ENCODE assay signal across 8 cellular contexts in genomic region chr13:52011690-52012511, GRCh38. TPM values are rescaled to one million over a fixed set of nuclear protein-coding genes. Genes with fewer than 3 reads are reported as not detected.
DNase-seq lines count a peak whose midpoint lies in the region; ATAC-seq and TF ChIP-seq lines count a peak whose summit lies in the region.

A gene with protein sequence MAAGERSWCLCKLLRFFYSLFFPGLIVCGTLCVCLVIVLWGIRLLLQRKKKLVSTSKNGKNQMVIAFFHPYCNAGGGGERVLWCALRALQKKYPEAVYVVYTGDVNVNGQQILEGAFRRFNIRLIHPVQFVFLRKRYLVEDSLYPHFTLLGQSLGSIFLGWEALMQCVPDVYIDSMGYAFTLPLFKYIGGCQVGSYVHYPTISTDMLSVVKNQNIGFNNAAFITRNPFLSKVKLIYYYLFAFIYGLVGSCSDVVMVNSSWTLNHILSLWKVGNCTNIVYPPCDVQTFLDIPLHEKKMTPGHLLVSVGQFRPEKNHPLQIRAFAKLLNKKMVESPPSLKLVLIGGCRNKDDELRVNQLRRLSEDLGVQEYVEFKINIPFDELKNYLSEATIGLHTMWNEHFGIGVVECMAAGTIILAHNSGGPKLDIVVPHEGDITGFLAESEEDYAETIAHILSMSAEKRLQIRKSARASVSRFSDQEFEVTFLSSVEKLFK (plus strand): TSS chr13:52012398. CDS start chr13:52012419, 21 bp downstream.

- ATAC-seq in GM18907 (IDR thresholded peaks at IDR 0.05; ENCODE audit: unreplicated experiment): peak; percentile 99
- peak; percentile 99 for ATAC-seq in HG03159 (IDR thresholded peaks at IDR 0.05; ENCODE audit: unreplicated experiment)

- peaks cover 0 to 33% (median 8%) of the 10 kb centered on the region in 7 donors for H3K27me3 ChIP-seq in spleen (replicated peaks in 1 of 7)

- peaks cover 0 to 20% (median 5%) of the 10 kb centered on the region in 6 donors for H3K36me3 ChIP-seq in spleen

- H3K9me3 Mint-ChIP-seq in immature natural killer cell: peaks cover 0 to 1% (median 0%) of the 10 kb centered on the region in 6 donors

- H3K4me3 ChIP-seq in AG04449 (ENCODE audit: low read depth, low read length) (peak within 1 kb of the TSS; percentile 96), WI38 (ENCODE audit: low read depth, low read length) (peak within 1 kb of the TSS; percentile 98), cardiac fibroblast (replicated peaks in 1 of 2; ENCODE audit: low read depth in 2 of 2, low read length in 2 of 2) (peak within 1 kb of the TSS; percentile 96 to 99), spleen (peak within 1 kb of the TSS; percentile 82 to 100 (median 98))

- no peak for TF ChIP-seq CTCF in AG04449 (IDR thresholded peaks at IDR 0.05; ENCODE audit: insufficient read depth, low read length, missing control alignments)
- no peak for TF ChIP-seq CTCF in WI38 (IDR thresholded peaks at IDR 0.05; ENCODE audit: low read depth, low read length)
- TF ChIP-seq CTCF in cardiac fibroblast (IDR thresholded peaks at IDR 0.05; ENCODE audit: low read depth, low read length): no peak
- TF ChIP-seq CTCF in spleen (IDR thresholded peaks at IDR 0.05 in 8 of 11, conservative IDR thresholded peaks at IDR 0.05 in 3 of 11): peak in 3 of 11 experiments; percentile 10 to 51 (median 26)

- POLR2A ChIA-PET in AG04449 (lab: Yijun Ruan, JAX): no interaction called here

- CTCF ChIA-PET in AG04449 (lab: Yijun Ruan, JAX): interaction anchor here (1.0 to 4.1 kb wide), 4 partner anchors 11 to 190 kb away, joined by 4 to 30 read pairs (median 4); partner anchors contain the start of gene NEK5

- intact Hi-C loops in spleen (cut with DNase I; ENCODE audit: low total_unique reads): loop anchor here (10.0 kb wide), 2 partner anchors 183 to 443 kb away; partner anchors contain the start of genes CKAP2 and VPS36

- peak in 1 of 3 donors; percentile 34 for TF ChIP-seq POLR2A in spleen (IDR thresholded peaks at IDR 0.05)

- peak within 1 kb of the TSS; percentile 89 to 97 (median 90) for H3K27ac Mint-ChIP-seq in immature natural killer cell

- peak within 1 kb of the TSS; percentile 97 to 100 (median 100) for H3K4me3 Mint-ChIP-seq in immature natural killer cell

- no peaks in the 10 kb centered on the region for H3K9me3 ChIP-seq in spleen

- 0 to 1% (median 1%) methylated on average over 26 to 79 of the region's 79 CpGs for WGBS in spleen, 5 donors

- H3K36me3 Mint-ChIP-seq in immature natural killer cell: peaks cover 0 to 5% (median 0%) of the 10 kb centered on the region in 3 donors

- peaks cover 20 to 37% of the 10 kb centered on the region in 2 donors for H3K4me1 Mint-ChIP-seq in immature natural killer cell

- DNase-seq in AG04449 (ENCODE audit: low read depth, low spot score) (peak; percentile 79), NCI-H2227 treated with DMSO at 0.1 percent for 48 hours (lab: John Stamatoyannopoulos, UW) (peak; percentile 92), cardiac fibroblast (ENCODE audit: low read depth in 2 of 2) (peak; percentile 98), immature natural killer cell (peak; percentile 99 to 100 (median 99)), spleen (peak; percentile 98)

- peaks cover 5 to 9% (median 6%) of the 10 kb centered on the region in 3 donors for H3K27me3 Mint-ChIP-seq in immature natural killer cell (ENCODE audit: low read depth in 3 of 3)

- peaks cover 17 to 49% (median 34%) of the 10 kb centered on the region in 6 donors for H3K4me1 ChIP-seq in spleen

- peak within 1 kb of the TSS; percentile 13 to 83 (median 70) for H3K27ac ChIP-seq in spleen

RNA-seq across cellular contexts. Expression of the gene that starts here (rescaled TPM):
- 10 to 100 TPM; 15.3 to 39.8 (median 20.1) TPM for polyA plus RNA-seq in immature natural killer cell
- 10 to 100 TPM; 23.1 to 32.2 (median 29.1) TPM for total RNA-seq in spleen
- polyA plus RNA-seq in spleen: 1 to 10 TPM; 3.0 to 7.8 (median 3.1) TPM

Comparison
In these comparisons a context has a peak if more than half of its experiments do, and no peak if none do; other contexts are left out.
1. Peak in every context shown above with its lines: DNase-seq, ATAC-seq, H3K4me3 ChIP-seq and H3K27ac ChIP-seq.